ENCODE assay signal across 8 cellular contexts in genomic region chr4:25160714-25161598, GRCh38. TPM values are rescaled to one million over a fixed set of nuclear protein-coding genes. Genes with fewer than 3 reads are reported as not detected.
DNase-seq lines count a peak whose midpoint lies in the region; TF ChIP-seq lines count a peak whose summit lies in the region.

No MANE protein-coding gene starts in this region.

- H3K4me3 ChIP-seq in NB4 (ENCODE audit: low read depth, low read length) (peak overlapping the region; percentile 82), astrocyte of the cerebellum (ENCODE audit: low read depth, low read length) (peak overlapping the region; percentile 86), stomach (peak overlapping the region; percentile 67 to 90 (median 82))

- H3K9me3 ChIP-seq in stomach: no peaks in the 10 kb centered on the region

- peaks cover 49 to 74% of the 10 kb centered on the region in 2 donors for H3K4me1 Mint-ChIP-seq in immature natural killer cell

- in situ Hi-C loops in astrocyte of the cerebellum (cut with HindIII; ENCODE audit: low sequenced_read_pairs): no loop called here

- peak overlapping the region; percentile 83 to 99 (median 92) for H3K4me3 Mint-ChIP-seq in immature natural killer cell

- no peaks in the 10 kb centered on the region for H3K9me3 Mint-ChIP-seq in immature natural killer cell

- no peak for TF ChIP-seq POLR2A in NB4 (IDR thresholded peaks at IDR 0.05; ENCODE audit: extremely low read depth, insufficient read length)
- peak in 2 of 4 donors; percentile 56 to 64 for TF ChIP-seq POLR2A in stomach (IDR thresholded peaks at IDR 0.05)

- peak overlapping the region; percentile 94 to 99 (median 98) for H3K27ac ChIP-seq in stomach

- 2 to 8% (median 5%) methylated on average over 16 of the region's 16 CpGs for WGBS in stomach, 5 donors

- peaks cover 0 to 14% (median 8%) of the 10 kb centered on the region in 4 donors for H3K36me3 ChIP-seq in stomach

- H3K27me3 Mint-ChIP-seq in immature natural killer cell (ENCODE audit: low read depth in 3 of 3): peaks cover 13 to 16% (median 14%) of the 10 kb centered on the region in 3 donors

- intact Hi-C loops in stomach (cut with DNase I; ENCODE audit: low total_unique reads): no loop called here

- peaks cover 13 to 36% (median 26%) of the 10 kb centered on the region in 4 donors for H3K4me1 ChIP-seq in stomach

- TF ChIP-seq CTCF in NB4 (IDR thresholded peaks at IDR 0.05; ENCODE audit: low read depth, low read length) (no peak), astrocyte of the cerebellum (IDR thresholded peaks at IDR 0.05; ENCODE audit: low read depth, low read length, missing control alignments) (no peak), stomach (IDR thresholded peaks at IDR 0.05) (no peak)

- peaks cover 0 to 14% (median 7%) of the 10 kb centered on the region in 3 donors for H3K36me3 Mint-ChIP-seq in immature natural killer cell

- no peak for TF ChIP-seq EP300 in stomach (IDR thresholded peaks at IDR 0.05)

- peak; percentile 52 for DNase-seq in SIG-M5 treated with dmso at 0.1 percent for 504 hours (lab: John Stamatoyannopoulos, UW; ENCODE audit: unreplicated experiment)
- DNase-seq in SIG-M5 (lab: John Stamatoyannopoulos, UW): no peak
- DNase-seq in HCEC 1CT: peak; percentile 22
- peak; percentile 32 for DNase-seq in NB4 (ENCODE audit: low read depth)
- no peak for DNase-seq in astrocyte of the cerebellum (ENCODE audit: low read depth)
- no peak for DNase-seq in immature natural killer cell
- DNase-seq in stomach: no peak
- no peak for DNase-seq in ecto neural progenitor cell (ENCODE audit: low spot score)

- no peaks in the 10 kb centered on the region for H3K27me3 ChIP-seq in stomach

- H3K27ac Mint-ChIP-seq in immature natural killer cell: peak overlapping the region; percentile 93 to 99 (median 95)

RNA-seq across cellular contexts. Expression of gene SEPSECS, which starts 0.7 kb away (rescaled TPM):
- polyA plus RNA-seq in immature natural killer cell (1 to 10 TPM; 2.1 to 6.0 (median 4.6) TPM), stomach (1 to 10 TPM; 2.8 to 3.9 (median 3.5) TPM)
- total RNA-seq in stomach: 10 to 100 TPM in 1 of 5 donors, 1 to 10 TPM in 3, under 1 TPM in 1; 0.29 to 33.0 (median 9.4) TPM

Comparison
In these comparisons a context has a peak if more than half of its experiments do, and no peak if none do; other contexts are left out.
1. DNase-seq: peak in SIG-M5 treated with dmso at 0.1 percent for 504 hours (single experiment), HCEC 1CT (single experiment) and NB4 (single experiment); none in SIG-M5 (single experiment), astrocyte of the cerebellum (single experiment), immature natural killer cell (0 of 3), stomach (single experiment) and ecto neural progenitor cell (single experiment).
2. Peak in every context shown above with its lines, with median percentiles within 50 percentile points of each other: H3K4me3 ChIP-seq.